Comparison of ENCODE assay signal across 8 cellular contexts in genomic region chr22:25081409-25081824, GRCh38.
DNase-seq lines count a peak whose midpoint lies in the region; ATAC-seq and TF ChIP-seq lines count a peak whose summit lies in the region.

No MANE protein-coding gene starts in this region.

- in situ Hi-C loops in Panc1 (cut with HindIII; ENCODE audit: low pct_unique_long_range_greater_than_20kb, low sequenced_read_pairs) = no loop called here

- H3K4me1 ChIP-seq in Panc1 (ENCODE audit: control insufficient read depth, insufficient read depth, low read length) (no peaks in the 10 kb centered on the region), upper lobe of right lung (peaks cover 7% of the 10 kb centered on the region)

- no peak for DNase-seq in AG09309 (ENCODE audit: low read depth)
- DNase-seq in Panc1 (ENCODE audit: low read depth, low spot score) = peak; percentile 17
- peak; percentile 64 for DNase-seq in astrocyte of the hippocampus (ENCODE audit: low read depth, low spot score)
- DNase-seq in left colon = peak in 1 of 2 donors; percentile 47
- no peak for DNase-seq in upper lobe of right lung

- H3K27ac ChIP-seq in Panc1 (ENCODE audit: low read length) (no peak overlapping the region), upper lobe of right lung (no peak overlapping the region)

- POLR2A ChIA-PET in Panc1 (lab: Charles Lee) = no interaction called here

- intact Hi-C loops in Panc1 (cut with micrococcal nuclease; ENCODE audit: unreplicated experiment) = no loop called here
- intact Hi-C loops in left colon (cut with DNase I, micrococcal nuclease) = no loop called here
- intact Hi-C loops in upper lobe of right lung (cut with DNase I) = no loop called here

- no peaks in the 10 kb centered on the region for H3K9me3 ChIP-seq in Panc1 (ENCODE audit: control insufficient read depth, insufficient read depth, low read depth, low read length)
- H3K9me3 ChIP-seq in upper lobe of right lung = no peaks in the 10 kb centered on the region

- TF ChIP-seq CTCF in AG09309 (IDR thresholded peaks at IDR 0.05; ENCODE audit: control insufficient read depth, insufficient read depth, low read depth, low read length, missing control alignments) = peak; percentile 20
- peak; percentile 49; the same call in 1 of the 2 replicates for TF ChIP-seq CTCF in GM12875 (IDR thresholded peaks at IDR 0.05; ENCODE audit: borderline replicate concordance, insufficient read depth, low read depth, low read length)
- TF ChIP-seq CTCF in Panc1 (IDR thresholded peaks at IDR 0.05) = peak; percentile 72
- peak; percentile 61 for TF ChIP-seq CTCF in upper lobe of right lung (IDR thresholded peaks at IDR 0.05)

- H3K36me3 ChIP-seq in Panc1 (ENCODE audit: control insufficient read depth, insufficient read depth, low read length) (no peaks in the 10 kb centered on the region), upper lobe of right lung (no peaks in the 10 kb centered on the region)

- CTCF ChIA-PET in Panc1 (lab: Charles Lee) = interaction anchor here (0.8 kb wide), 1 partner anchor 91 kb away, joined by 3 read pairs; no protein-coding TSS in a partner anchor

- H3K4me3 ChIP-seq in AG09309 (ENCODE audit: control insufficient read depth, low read depth, low read length) (no peak overlapping the region), GM12875 (ENCODE audit: low read depth, low read length) (no peak overlapping the region), Panc1 (ENCODE audit: low read depth in 2 of 2, low read length in 2 of 2) (no peak overlapping the region), upper lobe of right lung (no peak overlapping the region)

- ATAC-seq in Panc1 (no peak), left colon (peak; percentile 53), upper lobe of right lung (peak; percentile 71), HG03520 (IDR thresholded peaks at IDR 0.05; ENCODE audit: unreplicated experiment) (no peak), GM18498 (IDR thresholded peaks at IDR 0.05; ENCODE audit: unreplicated experiment) (no peak)

- no TSS peak for BruUV-seq in Panc1 (replicated peaks; lab: Mats Ljungman, UMichigan)

- H3K27me3 ChIP-seq in Panc1 (ENCODE audit: control insufficient read depth, insufficient read depth, low read length) (no peaks in the 10 kb centered on the region), upper lobe of right lung (no peaks in the 10 kb centered on the region)

Comparison
In these comparisons a context has a peak if more than half of its experiments do, and no peak if none do; other contexts are left out.
1. DNase-seq: peak in Panc1 (single experiment) and astrocyte of the hippocampus (single experiment); none in AG09309 (single experiment) and upper lobe of right lung (single experiment).
2. CTCF ChIP-seq: peak in every context shown above with its lines; median percentile 72 in Panc1; 61 in upper lobe of right lung; 49 in GM12875; 20 in AG09309.
3. ATAC-seq: peak in left colon (single experiment) and upper lobe of right lung (single experiment); none in Panc1 (single experiment), HG03520 (single experiment) and GM18498 (single experiment).